ENCODE assay signal across 26 cellular contexts in genomic region chr2:127598711-127599110, GRCh38. TPM values are rescaled to one million over a fixed set of nuclear protein-coding genes. Genes with fewer than 3 reads are reported as not detected.
DNase-seq lines count a peak whose midpoint lies in the region; ATAC-seq, FAIRE-seq and TF ChIP-seq lines count a peak whose summit lies in the region.
"Had no signal": no experiment of that assay in that cellular context is flagged by ENCODE, and none has a peak within 500 bp of the region (broad histone marks: within the 10 kb centered on the region; RNA-seq: fewer than 3 reads in every experiment).

No MANE protein-coding gene starts in this region.

- H2BK12ac ChIP-seq in neuronal stem cell (ENCODE audit: low read length), result no peak overlapping the region

- no peaks in the 10 kb centered on the region for H3K27me3 ChIP-seq in GM23248 (replicated peaks; ENCODE audit: insufficient read depth)
- H3K27me3 ChIP-seq in PC-3 (ENCODE audit: low read length), result no peaks in the 10 kb centered on the region
- no peaks in the 10 kb centered on the region for H3K27me3 ChIP-seq in endothelial cell of umbilical vein (ENCODE audit: control insufficient read depth in 2 of 2, insufficient read depth in 2 of 2, low read length in 2 of 2)
- H3K27me3 ChIP-seq in skeletal muscle satellite cell (ENCODE audit: control insufficient read depth, insufficient read depth, low read length), result no peaks in the 10 kb centered on the region
- no peaks in the 10 kb centered on the region for H3K27me3 ChIP-seq in neuronal stem cell (ENCODE audit: control insufficient read depth in 3 of 3, insufficient read depth in 3 of 3, low read depth in 1 of 3, low read length in 3 of 3)
- no peaks in the 10 kb centered on the region for H3K27me3 ChIP-seq in A673 (replicated peaks; ENCODE audit: insufficient read depth, low read depth, low read length, poor library complexity)

- POLR2A ChIA-PET in PC-3 (lab: Charles Lee; ENCODE audit: unreplicated experiment) (interaction anchor here (0.6 kb wide), 1 partner anchor 271 kb away, joined by 4 read pairs; no protein-coding TSS in a partner anchor), endothelial cell of umbilical vein (lab: Charles Lee) (interaction anchor here (0.6 kb wide), 1 partner anchor 57 kb away, joined by 3 read pairs; no protein-coding TSS in a partner anchor), A673 (lab: Charles Lee; ENCODE audit: low non-redundant PET) (interaction anchor here (0.7 kb wide), 1 partner anchor 44 kb away, joined by 3 read pairs; no protein-coding TSS in a partner anchor)

- H3K14ac ChIP-seq in neuronal stem cell (ENCODE audit: low read length), result no peak overlapping the region

- H3K27ac ChIP-seq in GM23248 (no peak overlapping the region), PC-3 (ENCODE audit: low read length) (peak overlapping the region; percentile 83), endothelial cell of umbilical vein (ENCODE audit: insufficient read depth, low read depth, low read length) (no peak overlapping the region), neuronal stem cell (replicated peaks; ENCODE audit: low read length) (no peak overlapping the region), A673 (ENCODE audit: low read depth, low read length, poor library complexity, severe bottlenecking) (no peak overlapping the region)
- H3K27ac ChIP-seq: HL-60, SK-N-MC had no signal

- H4K8ac ChIP-seq in neuronal stem cell (ENCODE audit: low read depth, low read length), result no peak overlapping the region

- H3K9me2 ChIP-seq in GM23248 (ENCODE audit: insufficient read depth) (no peaks in the 10 kb centered on the region), PC-3 (replicated peaks; ENCODE audit: low read length) (no peaks in the 10 kb centered on the region)

- no peaks in the 10 kb centered on the region for H3K9me3 ChIP-seq in GM23248 (ENCODE audit: low read depth)
- H3K9me3 ChIP-seq in PC-3 (ENCODE audit: low read length), result peaks cover 10% of the 10 kb centered on the region; the same call in 1 of the 2 replicates
- no peaks in the 10 kb centered on the region for H3K9me3 ChIP-seq in endothelial cell of umbilical vein (replicated peaks; ENCODE audit: control insufficient read depth, insufficient read depth, low read length)
- peaks cover 20% of the 10 kb centered on the region for H3K9me3 ChIP-seq in skeletal muscle satellite cell (replicated peaks; ENCODE audit: low read length)
- peaks cover 3 to 4% of the 10 kb centered on the region in 2 donors for H3K9me3 ChIP-seq in neuronal stem cell (replicated peaks in 1 of 2; ENCODE audit: control insufficient read depth in 2 of 2, insufficient read depth in 1 of 2, low read depth in 1 of 2, low read length in 2 of 2)
- H3K9me3 ChIP-seq in A673 (ENCODE audit: low read depth, low read length, poor library complexity, severe bottlenecking), result peaks cover 3% of the 10 kb centered on the region

- no peak overlapping the region for H3K18ac ChIP-seq in neuronal stem cell (ENCODE audit: low read length)

- no peak overlapping the region for H3K4me3 ChIP-seq in GM23248
- 0 out of 2 replicates have a peak overlapping the region, but pooled peaks have one; percentile 18 for H3K4me3 ChIP-seq in PC-3 (ENCODE audit: low read length)
- no peak overlapping the region for H3K4me3 ChIP-seq in endothelial cell of umbilical vein (replicated peaks in 1 of 3; ENCODE audit: insufficient read depth in 1 of 3, low read depth in 1 of 3, low read length in 3 of 3)
- H3K4me3 ChIP-seq in skeletal muscle satellite cell (ENCODE audit: low read length), result peak overlapping the region; percentile 5
- no peak overlapping the region for H3K4me3 ChIP-seq in neuronal stem cell (ENCODE audit: low read length in 2 of 2)
- no peak overlapping the region for H3K4me3 ChIP-seq in A673 (ENCODE audit: low read depth, low read length, poor library complexity, severe bottlenecking)
- H3K4me3 ChIP-seq: SK-N-MC had no signal

- no peak overlapping the region for H3K4ac ChIP-seq in neuronal stem cell (ENCODE audit: low read length)

- WGBS in GM23248 (ENCODE audit: low coverage in 1 of 2, low lambda C conversion rate in 2 of 2, missing lambda C conversion rate in 2 of 2), 2 experiments, result 80 to 86% methylated on average over 3 of the region's 3 CpGs
- no CpG with 5 or more reads among the region's 3 CpGs for WGBS in neuronal stem cell (ENCODE audit: extremely low coverage in 2 of 2, insufficient read length in 2 of 2, insufficient replicate concordance in 1 of 2), 2 donors

- TF ChIP-seq POLR2A in endothelial cell of umbilical vein (IDR thresholded peaks at IDR 0.05; ENCODE audit: low read depth, low read length), result no peak

- intact Hi-C loops in PC-3 (cut with micrococcal nuclease), result loop anchor here (2.0 kb wide), 2 partner anchors 16 to 50 kb away; no protein-coding TSS in a partner anchor
- intact Hi-C loops in endothelial cell of umbilical vein (cut with micrococcal nuclease), result loop anchor here (10.0 kb wide), 1 partner anchor 256 kb away; the partner anchor contains the start of gene POLR2D
- intact Hi-C loops in posterior cingulate gyrus (cut with DNase I), result no loop called here
- intact Hi-C loops in A673 (cut with micrococcal nuclease; ENCODE audit: unreplicated experiment), result no loop called here

- CTCF ChIA-PET in PC-3 (lab: Charles Lee), result interaction anchor here (0.7 kb wide), 1 partner anchor 39 kb away, joined by 3 read pairs; no protein-coding TSS in a partner anchor
- CTCF ChIA-PET in endothelial cell of umbilical vein (lab: Charles Lee), result interaction anchor here (0.8 to 1.8 kb wide), 10 partner anchors 8 to 96 kb away, joined by 3 to 18 read pairs (median 4); partner anchors contain the start of gene LIMS2
- CTCF ChIA-PET in A673 (lab: Charles Lee), result no interaction called here

- H3K79me1 ChIP-seq in neuronal stem cell (ENCODE audit: low read depth, low read length), result no peaks in the 10 kb centered on the region

- no peak for TF ChIP-seq CTCF in PC-3 (conservative IDR thresholded peaks at IDR 0.05; ENCODE audit: low read depth, low read length)
- TF ChIP-seq CTCF in endothelial cell of umbilical vein (IDR thresholded peaks at IDR 0.05; ENCODE audit: extremely low read depth in 1 of 2, insufficient read depth in 1 of 2, low read depth in 1 of 2, low read length in 2 of 2), result no peak
- TF ChIP-seq CTCF in A673 (conservative IDR thresholded peaks at IDR 0.05; ENCODE audit: low read depth, low read length), result no peak

- H3F3A ChIP-seq in GM23248 (ENCODE audit: insufficient read depth) (peaks cover 21% of the 10 kb centered on the region), PC-3 (ENCODE audit: low read length, unreplicated experiment) (peaks cover 9% of the 10 kb centered on the region)

- no peak for ATAC-seq in PC-3
- ATAC-seq: T-cell had no signal

- H2BK120ac ChIP-seq in neuronal stem cell (ENCODE audit: low read depth, low read length), result no peak overlapping the region

- H3K9ac ChIP-seq in GM23248, result no peak overlapping the region
- peak overlapping the region; percentile 32 for H3K9ac ChIP-seq in PC-3 (ENCODE audit: low read length)
- no peak overlapping the region for H3K9ac ChIP-seq in endothelial cell of umbilical vein (replicated peaks; ENCODE audit: extremely low read depth, insufficient read depth, low read length)
- peak overlapping the region; percentile 52 for H3K9ac ChIP-seq in skeletal muscle satellite cell (ENCODE audit: low read depth, low read length)
- no peak overlapping the region for H3K9ac ChIP-seq in neuronal stem cell (ENCODE audit: low read depth, low read length, poor library complexity)

- H3K23ac ChIP-seq in neuronal stem cell (ENCODE audit: low read depth, low read length, poor library complexity), result no peak overlapping the region

- H3K9me1 ChIP-seq in endothelial cell of umbilical vein (replicated peaks; ENCODE audit: control insufficient read depth, extremely low read depth, insufficient read depth, low read length), result no peaks in the 10 kb centered on the region

- H3K79me2 ChIP-seq in GM23248 (ENCODE audit: insufficient read depth) (no peaks in the 10 kb centered on the region), PC-3 (ENCODE audit: low read length) (no peaks in the 10 kb centered on the region), endothelial cell of umbilical vein (ENCODE audit: control insufficient read depth, insufficient read depth, low read length) (no peaks in the 10 kb centered on the region)

- no peak overlapping the region for H2BK5ac ChIP-seq in neuronal stem cell (ENCODE audit: low read length)

- H2AK5ac ChIP-seq in neuronal stem cell (ENCODE audit: low read depth, low read length), result no peak overlapping the region

- no peaks in the 10 kb centered on the region for H3K36me3 ChIP-seq in GM23248 (ENCODE audit: low read depth)
- H3K36me3 ChIP-seq in PC-3 (ENCODE audit: low read depth, low read length), result no peaks in the 10 kb centered on the region
- H3K36me3 ChIP-seq in endothelial cell of umbilical vein (ENCODE audit: control insufficient read depth in 2 of 2, extremely low read depth in 1 of 2, insufficient read depth in 2 of 2, low read length in 2 of 2), result no peaks in the 10 kb centered on the region
- H3K36me3 ChIP-seq in skeletal muscle satellite cell (ENCODE audit: insufficient read depth, low read length), result peaks cover 6% of the 10 kb centered on the region
- H3K36me3 ChIP-seq in neuronal stem cell (replicated peaks in 1 of 2; ENCODE audit: control insufficient read depth in 2 of 2, insufficient read depth in 2 of 2, low read length in 2 of 2), result no peaks in the 10 kb centered on the region
- H3K36me3 ChIP-seq in A673 (ENCODE audit: insufficient read depth, low read length, poor library complexity, severe bottlenecking), result no peaks in the 10 kb centered on the region

- in situ Hi-C loops in GM23248 (cut with MboI), result no loop called here

- H2AFZ ChIP-seq in GM23248 (peak overlapping the region; percentile 41; the same call in 1 of the 2 replicates), PC-3 (ENCODE audit: low read length) (no peak overlapping the region), endothelial cell of umbilical vein (ENCODE audit: low read depth, low read length) (no peak overlapping the region), neuronal stem cell (ENCODE audit: low read length) (no peak overlapping the region)

- H3K4me1 ChIP-seq in GM23248 (ENCODE audit: insufficient read depth) (peaks cover 16% of the 10 kb centered on the region), PC-3 (ENCODE audit: insufficient read depth, low read length) (peaks cover 40% of the 10 kb centered on the region), endothelial cell of umbilical vein (ENCODE audit: control insufficient read depth, extremely low read depth, insufficient read depth, low read length) (peaks cover 9% of the 10 kb centered on the region), skeletal muscle satellite cell (ENCODE audit: control insufficient read depth, insufficient read depth, low read length) (peaks cover 36% of the 10 kb centered on the region), neuronal stem cell (ENCODE audit: control insufficient read depth in 2 of 2, insufficient read depth in 1 of 2, low read depth in 1 of 2, low read length in 2 of 2) (no peaks in the 10 kb centered on the region), A673 (ENCODE audit: insufficient read depth, low read length, poor library complexity, severe bottlenecking) (no peaks in the 10 kb centered on the region)
- H3K4me1 ChIP-seq: Caco-2 had no signal

- no peak overlapping the region for H3K4me2 ChIP-seq in GM23248 (ENCODE audit: unreplicated experiment)
- peak overlapping the region; percentile 54 for H3K4me2 ChIP-seq in PC-3 (ENCODE audit: low read length)
- H3K4me2 ChIP-seq in endothelial cell of umbilical vein (ENCODE audit: insufficient read depth, low read length), result peak overlapping the region; percentile 38
- H3K4me2 ChIP-seq in skeletal muscle satellite cell (ENCODE audit: low read length), result peak overlapping the region; percentile 45
- H3K4me2 ChIP-seq in neuronal stem cell (ENCODE audit: insufficient read depth, low read length, poor library complexity, severe bottlenecking), result no peak overlapping the region

- H4K20me1 ChIP-seq in GM23248 (ENCODE audit: insufficient read depth) (no peaks in the 10 kb centered on the region), PC-3 (ENCODE audit: low read length) (no peaks in the 10 kb centered on the region), endothelial cell of umbilical vein (replicated peaks; ENCODE audit: control insufficient read depth, extremely low read depth, insufficient read depth, low read length) (no peaks in the 10 kb centered on the region)

- no peak overlapping the region for H2BK15ac ChIP-seq in neuronal stem cell (ENCODE audit: low read length)

- peak; percentile 19 for DNase-seq in GM23248
- no peak for DNase-seq in PC-3
- DNase-seq in endothelial cell of umbilical vein (ENCODE audit: low read depth, low spot score), result no peak
- DNase-seq in GM03348 (ENCODE audit: low spot score), result no peak
- DNase-seq in posterior cingulate gyrus, result no peak
- DNase-seq in neuronal stem cell (ENCODE audit: low spot score), result no peak
- no peak for DNase-seq in A673 (ENCODE audit: low spot score)
- DNase-seq: Caco-2; DMS153; Kasumi-1; NCI-H1092 treated with DMSO at 0.1 percent for 48 hours; NCI-H146; NCI-H2029 treated with DMSO at 0.1 percent for 48 hours; NK-92 treated with Interleukin-12 subunit alpha and Interleukin-12 subunit beta, amount 100 ng/mL, for 24 hours; Right ventricle myocardium superior; T-cell had no signal

- no peak overlapping the region for H4K91ac ChIP-seq in neuronal stem cell (ENCODE audit: low read depth, low read length, poor library complexity)

- dilution Hi-C loops in endothelial cell of umbilical vein (cut with MboI; ENCODE audit: extremely low pct_ligation_motif_present, low sequenced_read_pairs), result no loop called here

- no peak for FAIRE-seq in endothelial cell of umbilical vein (lab: Jason Lieb, UNC)
- FAIRE-seq: RCC 7860 had no signal

- BruUV-seq in PC-3 (replicated peaks; lab: Mats Ljungman, UMichigan), result no TSS peak
- no TSS peak for BruUV-seq in endothelial cell of umbilical vein (replicated peaks; lab: Mats Ljungman, UMichigan)
- BruUV-seq in A673 (replicated peaks; lab: Mats Ljungman, UMichigan), result no TSS peak

RNA-seq across cellular contexts. Expression of gene GPR17, which starts 47.2 kb away (rescaled TPM):
- not detected in 2 replicates for total RNA-seq in GM23248 (2014; rRNA removed; shearing (Covaris generic))
- polyA plus RNA-seq in GM23248 (2016; fragmentation: Nextera tagmentation; extraction: Ambion mirVana) (0.11 TPM in 1 of 2 replicates, not detected in the other), endothelial cell of umbilical vein (0.10 and 0.11 TPM in 2 replicates)
- total RNA-seq in PC-3 (2014; rRNA removed) (0.92 and 1.0 TPM in 2 replicates), endothelial cell of umbilical vein (not detected in 2 replicates), A673 (2021) (0.28 and 0.45 TPM in 2 replicates)
- 0.04 TPM in 2 replicates for polyA plus RNA-seq in endothelial cell of umbilical vein (2011; cell fraction: cytosol; rRNA removed)
- not detected in 2 replicates for polyA plus RNA-seq in endothelial cell of umbilical vein (2011; cell fraction: nucleus; rRNA removed)
- 0.10 and 0.15 TPM in 2 replicates for polyA plus RNA-seq in endothelial cell of umbilical vein (2012)
- polyA minus RNA-seq in endothelial cell of umbilical vein, result not detected in 2 replicates
- polyA minus RNA-seq in endothelial cell of umbilical vein (2011; cell fraction: cytosol; rRNA and poly(A)+ RNA removed), result not detected
- not detected in 2 replicates for polyA minus RNA-seq in endothelial cell of umbilical vein (2011; cell fraction: nucleus; rRNA and poly(A)+ RNA removed)
- not detected in 2 replicates for total RNA-seq in skeletal muscle satellite cell (2012; rRNA removed)
- polyA plus RNA-seq in neuronal stem cell (2013, experiment 1 of 2), result 0.06 TPM
- 0.04 TPM for polyA plus RNA-seq in neuronal stem cell (2013, experiment 2 of 2)
- total RNA-seq: B cell; Caco-2; CD4-positive, CD25-positive, alpha-beta regulatory T cell; H7; IMR-90; NCI-H460; Right ventricle myocardium superior; T-cell had no signal
- polyA plus RNA-seq: AG04450; CD4-positive, CD25-positive, alpha-beta regulatory T cell; IMR-90 had no signal

Comparison
In these comparisons a context has a peak if more than half of its experiments do, and no peak if none do; other contexts are left out.
1. H3K4me2 ChIP-seq: peak in PC-3 (single experiment), endothelial cell of umbilical vein (single experiment) and skeletal muscle satellite cell (single experiment); none in GM23248 (single experiment) and neuronal stem cell (single experiment).
2. H3K4me3 ChIP-seq: peak in PC-3 (single experiment) and skeletal muscle satellite cell (single experiment); none in GM23248 (single experiment), endothelial cell of umbilical vein (0 of 3), neuronal stem cell (0 of 2) and A673 (single experiment).
3. H3K9ac ChIP-seq: peak in PC-3 (single experiment) and skeletal muscle satellite cell (single experiment); none in GM23248 (single experiment), endothelial cell of umbilical vein (single experiment) and neuronal stem cell (single experiment).
4. intact Hi-C loops: an anchor here in PC-3 (2.0 kb wide) and endothelial cell of umbilical vein (10.0 kb wide); none called in posterior cingulate gyrus and A673.